ENCODE assay signal across 17 cellular contexts in genomic region chr20:48052492-48052870, GRCh38.
A peak's percentile ranks its signal among the peaks of the same experiment; 100 is the strongest.
DNase-seq lines count a peak whose midpoint lies in the region; ATAC-seq and TF ChIP-seq lines count a peak whose summit lies in the region.
"Had no signal": no experiment of that assay in that cellular context is flagged by ENCODE, and none has a peak within 500 bp of the region (broad histone marks: within the 10 kb centered on the region; RNA-seq: fewer than 3 reads in every experiment).

No MANE protein-coding gene starts in this region.

- H3K9me3 ChIP-seq in HAP-1 (peaks cover 5% of the 10 kb centered on the region), RWPE2 (ENCODE audit: severe bottlenecking) (no peaks in the 10 kb centered on the region)
- H3K9me3 ChIP-seq: psoas muscle had no signal

- in situ Hi-C loops in HAP-1 (cut with MboI; ENCODE audit: low sequenced_read_pairs) (no loop called here), KBM-7 (cut with MboI; ENCODE audit: low pct_unique_long_range_greater_than_20kb, low sequenced_read_pairs) (no loop called here)

- peak; percentile 19 for DNase-seq in AG09319 (ENCODE audit: extremely low read depth, low read depth)
- peak; percentile 93 for DNase-seq in HAP-1 (ENCODE audit: low spot score in 2 of 2)
- DNase-seq in RWPE2 (ENCODE audit: low spot score) = no peak
- peak; percentile 35 for DNase-seq in fibroblast of the aortic adventitia (ENCODE audit: low read depth)
- no peak for DNase-seq in omental fat pad (ENCODE audit: low spot score)
- no peak for DNase-seq in KBM-7
- no peak for DNase-seq in activated naive CD4-positive, alpha-beta T cell (lab: John Stamatoyannopoulos, UW)
- DNase-seq: activated CD8-positive, alpha-beta memory T cell treated with anti-CD3 and anti-CD28 coated beads for 24 hours; activated gamma-delta T cell; DMS53; left colon; naive thymus-derived CD4-positive, alpha-beta T cell; NCI-H1417; NK-92 treated with Interleukin-12 subunit alpha and Interleukin-12 subunit beta, amount 100 ng/mL, for 24 hours; psoas muscle had no signal

- TF ChIP-seq CTCF in AG09319 (IDR thresholded peaks at IDR 0.05; ENCODE audit: low read depth, low read length) = no peak
- no peak for TF ChIP-seq CTCF in RWPE2 (IDR thresholded peaks at IDR 0.05; ENCODE audit: poor library complexity, severe bottlenecking)
- no peak for TF ChIP-seq CTCF in fibroblast of the aortic adventitia (IDR thresholded peaks at IDR 0.05; ENCODE audit: insufficient read depth, low read length)
- no peak for TF ChIP-seq CTCF in omental fat pad (IDR thresholded peaks at IDR 0.05)

- no peaks in the 10 kb centered on the region for H3K36me3 ChIP-seq in HAP-1 (replicated peaks)
- H3K36me3 ChIP-seq in RWPE2 (ENCODE audit: low read depth) = no peaks in the 10 kb centered on the region

- peak overlapping the region; percentile 47 for H3K27ac ChIP-seq in RWPE2 (ENCODE audit: poor library complexity, severe bottlenecking)
- H3K27ac ChIP-seq: psoas muscle had no signal

- no peak overlapping the region for H3K4me3 ChIP-seq in HAP-1
- no peak overlapping the region for H3K4me3 ChIP-seq in RWPE2 (ENCODE audit: severe bottlenecking)
- H3K4me3 ChIP-seq in fibroblast of the aortic adventitia (ENCODE audit: low read depth, low read length) = no peak overlapping the region
- H3K4me3 ChIP-seq: psoas muscle had no signal

- ATAC-seq in RWPE2 (ENCODE audit: low read depth) = peak; percentile 47
- no peak for ATAC-seq in GM21825 (IDR thresholded peaks at IDR 0.05; ENCODE audit: unreplicated experiment)
- ATAC-seq in omental fat pad (ENCODE audit: low FRiP score) = no peak
- ATAC-seq: HepG2; left colon; naive thymus-derived CD4-positive, alpha-beta T cell; psoas muscle had no signal

- H3K27me3 ChIP-seq in HAP-1 (ENCODE audit: low read depth) (no peaks in the 10 kb centered on the region), RWPE2 (ENCODE audit: insufficient read depth, poor library complexity, severe bottlenecking) (no peaks in the 10 kb centered on the region)

- H3K4me1 ChIP-seq in HAP-1 (peaks cover 17% of the 10 kb centered on the region), RWPE2 (ENCODE audit: insufficient read depth, poor library complexity, severe bottlenecking) (peaks cover 18% of the 10 kb centered on the region)
- H3K4me1 ChIP-seq: psoas muscle had no signal

Comparison
In these comparisons a context has a peak if more than half of its experiments do, and no peak if none do; other contexts are left out.
1. DNase-seq: peak in AG09319 (single experiment), HAP-1 (2 of 2) and fibroblast of the aortic adventitia (single experiment); none in RWPE2 (single experiment), omental fat pad (single experiment), KBM-7 (single experiment) and activated naive CD4-positive, alpha-beta T cell (0 of 4).